Comparison of ENCODE assay signal across 8 cellular contexts in genomic region chrX:143486105-143486504, GRCh38. TPM values are rescaled to one million over a fixed set of nuclear protein-coding genes. Genes with fewer than 3 reads are reported as not detected.
"Had no signal": no experiment of that assay in that cellular context is flagged by ENCODE, and none has a peak within 500 bp of the region (broad histone marks: within the 10 kb centered on the region; RNA-seq: fewer than 3 reads in every experiment).

No MANE protein-coding gene starts in this region.

- H3K4me3 ChIP-seq: GM12878 had no signal

- DNase-seq: GDM1, GF-D8 had no signal

- FAIRE-seq: G401.6, GM12878, GM12892, GM18507, GM19239 had no signal

- ATAC-seq: GM12878 had no signal

RNA-seq across cellular contexts. Expression of gene SPANXN3, which starts 31.2 kb away (rescaled TPM):
- total RNA-seq: G401, GM12878 had no signal
- polyA plus RNA-seq: GM12878 had no signal
